In the genomic region with DNA sequence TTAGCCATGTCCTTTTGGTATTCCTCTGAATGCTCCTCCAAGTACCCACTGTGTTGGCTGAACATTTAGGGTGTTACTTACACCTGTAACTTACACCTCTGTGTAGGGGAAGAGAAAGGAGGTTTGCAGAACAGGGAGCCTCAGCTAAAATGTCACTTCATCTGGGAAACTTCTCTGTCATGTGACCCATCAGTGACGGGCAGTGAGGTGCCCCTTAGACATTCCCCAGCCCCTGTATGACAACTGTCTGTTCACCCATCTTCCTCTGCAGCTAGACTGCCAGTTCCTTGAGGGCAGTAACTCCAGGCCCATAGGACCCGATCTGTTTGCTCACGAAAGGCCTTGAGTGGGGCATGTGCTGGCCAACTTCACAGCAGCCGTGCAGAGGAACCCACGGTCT, we compare ENCODE assay signal across 14 cellular contexts. TPM values are rescaled to one million over a fixed set of nuclear protein-coding genes. Genes with fewer than 3 reads are reported as not detected.
A peak's percentile ranks its signal among the peaks of the same experiment; 100 is the strongest.
DNase-seq lines count a peak whose midpoint lies in the region; ATAC-seq and TF ChIP-seq lines count a peak whose summit lies in the region.
"Had no signal": no experiment of that assay in that cellular context is flagged by ENCODE, and none has a peak within 500 bp of the region (broad histone marks: within the 10 kb centered on the region; RNA-seq: fewer than 3 reads in every experiment).

No MANE protein-coding gene starts in this region.

- H3K9me3 ChIP-seq in GM23248 (ENCODE audit: low read depth) (no peaks in the 10 kb centered on the region), ascending aorta (no peaks in the 10 kb centered on the region), left lung (no peaks in the 10 kb centered on the region)

- H3K4me2 ChIP-seq in GM23248 (ENCODE audit: unreplicated experiment) = peak overlapping the region; percentile 85

- intact Hi-C loops in ascending aorta (cut with DNase I) = loop anchor here (5.0 kb wide), 1 partner anchor 36 kb away; no protein-coding TSS in a partner anchor
- intact Hi-C loops in left lung (cut with DNase I) = no loop called here

- H3K9ac ChIP-seq in GM23248 = peak overlapping the region; percentile 72

- H3K27me3 ChIP-seq in GM23248 (replicated peaks; ENCODE audit: insufficient read depth) = no peaks in the 10 kb centered on the region
- no peaks in the 10 kb centered on the region for H3K27me3 ChIP-seq in ascending aorta
- no peaks in the 10 kb centered on the region for H3K27me3 ChIP-seq in left lung

- H3K4me1 ChIP-seq in GM23248 (ENCODE audit: insufficient read depth) (peaks cover 35% of the 10 kb centered on the region), ascending aorta (peaks cover 13 to 39% of the 10 kb centered on the region in 2 donors), left lung (peaks cover 21 to 43% of the 10 kb centered on the region in 2 donors)

- H3K9me2 ChIP-seq in GM23248 (ENCODE audit: insufficient read depth) = no peaks in the 10 kb centered on the region

- H3K4me3 Mint-ChIP-seq in stimulated activated effector memory CD8-positive, alpha-beta T cell treated with anti-CD3 and anti-CD28 coated beads, Interleukin-12 subunit alpha, Interleukin-12 subunit beta, amount 100 ng/mL, for 72 hours = no peak overlapping the region
- H3K4me3 Mint-ChIP-seq: activated CD8-positive, alpha-beta T cell treated with anti-CD3 and anti-CD28 coated beads for 36 hours; effector memory CD8-positive, alpha-beta T cell; mesothelial cell of epicardium had no signal

- H3K79me2 ChIP-seq in GM23248 (ENCODE audit: insufficient read depth) = no peaks in the 10 kb centered on the region

- no peak for ATAC-seq in left lung
- no peak for ATAC-seq in stimulated activated effector memory CD8-positive, alpha-beta T cell treated with anti-CD3 and anti-CD28 coated beads, Interleukin-12 subunit alpha, Interleukin-12 subunit beta, amount 100 ng/mL, for 72 hours
- ATAC-seq: activated CD8-positive, alpha-beta T cell treated with anti-CD3 and anti-CD28 coated beads for 36 hours; effector memory CD8-positive, alpha-beta T cell had no signal

- DNase-seq in GM23248 (no peak), ascending aorta (ENCODE audit: low spot score in 2 of 2) (no peak), left lung (no peak), putamen (ENCODE audit: low spot score) (no peak), NCI-H2081 treated with DMSO at 0.1 percent for 48 hours (lab: John Stamatoyannopoulos, UW) (no peak), GM10266 (ENCODE audit: extremely low spot score) (no peak)
- DNase-seq in stimulated activated effector memory CD8-positive, alpha-beta T cell treated with anti-CD3 and anti-CD28 coated beads, Interleukin-12 subunit alpha, Interleukin-12 subunit beta, amount 100 ng/mL, for 72 hours (ENCODE audit: low spot score in 2 of 2) = no peak
- DNase-seq in activated CD8-positive, alpha-beta memory T cell treated with anti-CD3 and anti-CD28 coated beads, Interleukin-2, amount 50 U/mL, for 4 hours = no peak
- DNase-seq: activated CD8-positive, alpha-beta T cell treated with anti-CD3 and anti-CD28 coated beads for 36 hours; AML-193; effector memory CD8-positive, alpha-beta T cell; NCI-H2029 treated with DMSO at 0.1 percent for 48 hours; NCI-H69 had no signal

- H3K4me3 ChIP-seq in GM23248 (no peak overlapping the region), ascending aorta (no peak overlapping the region), left lung (no peak overlapping the region)

- no peak overlapping the region for H2AFZ ChIP-seq in GM23248

- no peaks in the 10 kb centered on the region for H3K36me3 ChIP-seq in GM23248 (ENCODE audit: low read depth)
- H3K36me3 ChIP-seq in ascending aorta = no peaks in the 10 kb centered on the region
- no peaks in the 10 kb centered on the region for H3K36me3 ChIP-seq in left lung

- in situ Hi-C loops in GM23248 (cut with MboI) = no loop called here

- H3F3A ChIP-seq in GM23248 (ENCODE audit: insufficient read depth) = peaks cover 18% of the 10 kb centered on the region; the same call in 1 of the 2 replicates

- no peaks in the 10 kb centered on the region for H3K9me3 Mint-ChIP-seq in stimulated activated effector memory CD8-positive, alpha-beta T cell treated with anti-CD3 and anti-CD28 coated beads, Interleukin-12 subunit alpha, Interleukin-12 subunit beta, amount 100 ng/mL, for 72 hours
- H3K9me3 Mint-ChIP-seq: activated CD8-positive, alpha-beta T cell treated with anti-CD3 and anti-CD28 coated beads for 36 hours; effector memory CD8-positive, alpha-beta T cell; mesothelial cell of epicardium had no signal

- WGBS in GM23248 (ENCODE audit: low coverage in 1 of 2, low lambda C conversion rate in 2 of 2, missing lambda C conversion rate in 2 of 2), 2 experiments = 72 to 78% methylated on average over 5 of the region's 5 CpGs

- peaks cover 17% of the 10 kb centered on the region for H3K36me3 Mint-ChIP-seq in stimulated activated effector memory CD8-positive, alpha-beta T cell treated with anti-CD3 and anti-CD28 coated beads, Interleukin-12 subunit alpha, Interleukin-12 subunit beta, amount 100 ng/mL, for 72 hours
- H3K36me3 Mint-ChIP-seq: mesothelial cell of epicardium had no signal

- no peaks in the 10 kb centered on the region for H4K20me1 ChIP-seq in GM23248 (ENCODE audit: insufficient read depth)

- peak overlapping the region; percentile 76 for H3K27ac Mint-ChIP-seq in stimulated activated effector memory CD8-positive, alpha-beta T cell treated with anti-CD3 and anti-CD28 coated beads, Interleukin-12 subunit alpha, Interleukin-12 subunit beta, amount 100 ng/mL, for 72 hours
- H3K27ac Mint-ChIP-seq: activated CD8-positive, alpha-beta T cell treated with anti-CD3 and anti-CD28 coated beads for 36 hours had no signal

- peaks cover 21% of the 10 kb centered on the region for H3K4me1 Mint-ChIP-seq in stimulated activated effector memory CD8-positive, alpha-beta T cell treated with anti-CD3 and anti-CD28 coated beads, Interleukin-12 subunit alpha, Interleukin-12 subunit beta, amount 100 ng/mL, for 72 hours

- H3K27ac ChIP-seq in GM23248 = peak overlapping the region; percentile 78; the same call in 1 of the 2 replicates
- peak overlapping the region; percentile 72 to 80 for H3K27ac ChIP-seq in ascending aorta
- peak overlapping the region; percentile 56 to 82 for H3K27ac ChIP-seq in left lung

- TF ChIP-seq CTCF in ascending aorta (IDR thresholded peaks at IDR 0.05) (no peak), left lung (IDR thresholded peaks at IDR 0.05) (no peak), GM10266 (IDR thresholded peaks at IDR 0.05; ENCODE audit: control insufficient read depth, insufficient read depth, low read depth, missing control alignments) (no peak)

RNA-seq across cellular contexts. Expression of a gene that starts 57.4 kb away (rescaled TPM):
- 6.5 and 10.0 TPM in 2 replicates for total RNA-seq in GM23248 (2014; rRNA removed; shearing (Covaris generic))
- 2.8 and 3.1 TPM in 2 replicates for polyA plus RNA-seq in GM23248 (2016; fragmentation: Nextera tagmentation; extraction: Ambion mirVana)
- 62.3 TPM for total RNA-seq in ascending aorta
- total RNA-seq in left lung = 10 to 100 TPM; 34.9 to 36.4 TPM
